In the genomic region with DNA sequence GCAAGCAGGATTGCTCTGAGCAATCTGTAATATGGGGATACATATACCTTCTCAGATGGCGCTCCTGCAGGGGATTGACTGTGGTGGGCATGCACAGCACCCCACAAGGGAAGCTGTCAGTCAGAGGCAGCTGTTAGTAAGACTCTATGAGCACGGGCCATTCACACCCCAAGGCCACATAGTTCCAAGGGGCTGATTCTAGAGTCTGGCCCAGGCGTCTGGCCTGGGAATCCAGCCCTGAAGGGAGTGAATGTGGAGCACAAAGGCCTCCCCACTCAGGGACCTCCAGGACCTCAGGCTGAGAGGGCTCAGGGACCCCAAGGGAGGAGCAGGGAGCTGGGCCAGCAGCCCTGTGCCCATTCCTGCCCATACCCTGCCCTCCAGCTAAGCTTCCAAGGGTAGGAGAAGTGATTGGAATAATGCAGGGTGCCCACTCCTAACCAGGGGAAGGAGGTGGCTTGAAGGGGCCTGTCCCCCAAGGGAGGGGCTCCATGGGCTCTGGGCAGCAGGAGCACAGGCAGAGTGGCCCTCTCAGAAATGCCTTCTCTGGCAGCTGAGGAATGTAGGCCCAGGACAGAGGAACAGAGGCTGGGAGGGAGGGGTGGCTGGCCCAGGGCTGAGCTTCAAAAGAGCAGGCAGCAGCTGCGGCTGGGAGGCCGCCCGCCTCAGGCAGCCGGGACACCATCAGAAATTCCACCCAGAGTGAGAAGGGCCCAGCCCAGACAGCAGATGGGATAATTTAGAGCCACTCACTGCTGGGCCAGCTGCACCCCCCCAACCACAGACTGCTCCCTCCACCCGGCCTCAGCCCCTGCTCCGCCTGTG, we compare ENCODE assay signal across 9 cellular contexts. TPM values are rescaled to one million over a fixed set of nuclear protein-coding genes. Genes with fewer than 3 reads are reported as not detected.
DNase-seq lines count a peak whose midpoint lies in the region; ATAC-seq lines count a peak whose summit lies in the region.
"Had no signal": no experiment of that assay in that cellular context is flagged by ENCODE, and none has a peak within 500 bp of the region (broad histone marks: within the 10 kb centered on the region; RNA-seq: fewer than 3 reads in every experiment).

No MANE protein-coding gene starts in this region.

- no peaks in the 10 kb centered on the region for H3K9me2 ChIP-seq in GM23248 (ENCODE audit: insufficient read depth)

- no peaks in the 10 kb centered on the region for H3K9me3 ChIP-seq in GM23248 (ENCODE audit: low read depth)
- H3K9me3 ChIP-seq in adipocyte (ENCODE audit: control insufficient read depth, low read length) = no peaks in the 10 kb centered on the region
- no peaks in the 10 kb centered on the region for H3K9me3 ChIP-seq in right cardiac atrium (ENCODE audit: control insufficient read depth, low read length)

- ATAC-seq in right cardiac atrium (peak; percentile 77 to 81), GM18858 (IDR thresholded peaks at IDR 0.05; ENCODE audit: unreplicated experiment) (no peak), HG03095 (IDR thresholded peaks at IDR 0.05; ENCODE audit: unreplicated experiment) (no peak), HG03469 (IDR thresholded peaks at IDR 0.05; ENCODE audit: unreplicated experiment) (no peak)

- no peak overlapping the region for H2AFZ ChIP-seq in GM23248

- H3K79me2 ChIP-seq in GM23248 (ENCODE audit: insufficient read depth) = peaks cover 81% of the 10 kb centered on the region

- peaks cover 11% of the 10 kb centered on the region for H3F3A ChIP-seq in GM23248 (ENCODE audit: insufficient read depth)

- H3K4me1 ChIP-seq in GM23248 (ENCODE audit: insufficient read depth) (peaks cover 40% of the 10 kb centered on the region), adipocyte (ENCODE audit: control insufficient read depth, insufficient read depth, low read length) (peaks cover 48% of the 10 kb centered on the region), right cardiac atrium (ENCODE audit: control insufficient read depth, insufficient read depth, low read length) (peaks cover 39% of the 10 kb centered on the region)

- 60% methylated on average over 8 to 9 of the region's 9 CpGs for WGBS in GM23248 (ENCODE audit: low coverage in 1 of 2, low lambda C conversion rate in 2 of 2, missing lambda C conversion rate in 2 of 2), 2 experiments
- 47% methylated on average over 9 of the region's 9 CpGs for WGBS in right cardiac atrium

- in situ Hi-C loops in GM23248 (cut with MboI) = no loop called here

- DNase-seq in GM23248 = peak; percentile 54
- DNase-seq in adipocyte (ENCODE audit: low read depth) = peak; percentile 88
- peak; percentile 83 to 93 (median 92) for DNase-seq in right cardiac atrium
- DNase-seq in retina = peak; percentile 89
- no peak for DNase-seq in mesenteric fat pad (ENCODE audit: low spot score)
- DNase-seq: stimulated activated CD4-positive, alpha-beta T cell treated with anti-CD3 and anti-CD28 coated beads, Interleukin-12 subunit alpha, Interleukin-12 subunit beta, amount 100 ng/mL, for 4 hours had no signal

- H3K27ac ChIP-seq in GM23248 (peak overlapping the region; percentile 39), right cardiac atrium (ENCODE audit: low read length) (peak overlapping the region; percentile 76)

- H3K9ac ChIP-seq in GM23248 (peak overlapping the region; percentile 56), adipocyte (ENCODE audit: low read length) (peak overlapping the region; percentile 77)

- intact Hi-C loops in right cardiac atrium (cut with DNase I) = loop anchor here in 1 of 4 donors (10.0 kb wide), 1 partner anchor 56 kb away; a partner anchor contains a TSS

- no peaks in the 10 kb centered on the region for H4K20me1 ChIP-seq in GM23248 (ENCODE audit: insufficient read depth)

- no peak overlapping the region for H3K4me2 ChIP-seq in GM23248 (ENCODE audit: unreplicated experiment)

- H3K36me3 ChIP-seq in GM23248 (ENCODE audit: low read depth) (no peaks in the 10 kb centered on the region), adipocyte (ENCODE audit: control insufficient read depth, insufficient read depth, low read length, severe bottlenecking) (peaks cover 6% of the 10 kb centered on the region)

- H3K27me3 ChIP-seq in GM23248 (replicated peaks; ENCODE audit: insufficient read depth) (no peaks in the 10 kb centered on the region), adipocyte (replicated peaks; ENCODE audit: control insufficient read depth, insufficient read depth, low read length) (no peaks in the 10 kb centered on the region), right cardiac atrium (ENCODE audit: control insufficient read depth, insufficient read depth) (no peaks in the 10 kb centered on the region)

- H3K4me3 ChIP-seq in GM23248 (no peak overlapping the region), adipocyte (ENCODE audit: low read length) (no peak overlapping the region), right cardiac atrium (ENCODE audit: low read length) (no peak overlapping the region)

RNA-seq across cellular contexts. Expression of a gene that starts 48.9 kb away (rescaled TPM):
- total RNA-seq in GM23248 (2014; rRNA removed; shearing (Covaris generic)) = 24.8 and 33.4 TPM in 2 replicates
- polyA plus RNA-seq in GM23248 (2016; fragmentation: Nextera tagmentation; extraction: Ambion mirVana) (60.5 and 61.1 TPM in 2 replicates), right cardiac atrium (54.7 TPM)
- total RNA-seq in right cardiac atrium (10 to 100 TPM; 50.9 to 68.3 (median 61.1) TPM), mesenteric fat pad (31.9 TPM)

RNA-seq across cellular contexts. Expression of a gene that starts 56.5 kb away (rescaled TPM):
- 11.1 and 18.8 TPM in 2 replicates for total RNA-seq in GM23248 (2014; rRNA removed; shearing (Covaris generic))
- polyA plus RNA-seq in GM23248 (2016; fragmentation: Nextera tagmentation; extraction: Ambion mirVana) (13.6 and 15.5 TPM in 2 replicates), right cardiac atrium (41.0 TPM)
- total RNA-seq in right cardiac atrium (10 to 100 TPM; 53.1 to 60.5 (median 55.1) TPM), mesenteric fat pad (34.1 TPM)

Comparison
In these comparisons a context has a peak if more than half of its experiments do, and no peak if none do; other contexts are left out.
1. ATAC-seq: peak in right cardiac atrium (2 of 2); none in GM18858 (single experiment), HG03095 (single experiment) and HG03469 (single experiment).